Comparison of ENCODE assay signal across 15 cellular contexts in genomic region chr1:13171548-13171947, GRCh38. TPM values are rescaled to one million over a fixed set of nuclear protein-coding genes. Genes with fewer than 3 reads are reported as not detected.
"Had no signal": no experiment of that assay in that cellular context is flagged by ENCODE, and none has a peak within 500 bp of the region (broad histone marks: within the 10 kb centered on the region; RNA-seq: fewer than 3 reads in every experiment).

TSS of gene PRAMEF9 (plus strand) at chr1:13171848. CDS start at chr1:13175281, 3,433 bp downstream.

RNA-seq across cellular contexts. Expression of gene PRAMEF9, which starts in this region (rescaled TPM):
- total RNA-seq: stomach, subcutaneous adipose tissue, suprapubic skin, temporal lobe, testis, thoracic aorta, thyroid gland, tibial nerve, transverse colon, upper lobe of left lung, upper lobe of right lung, ureter, urinary bladder, uterus, vagina had no signal
